Comparison of ENCODE assay signal across 21 cellular contexts in genomic region chr17:40076595-40076994, GRCh38. TPM values are rescaled to one million over a fixed set of nuclear protein-coding genes. Genes with fewer than 3 reads are reported as not detected.
DNase-seq lines count a peak whose midpoint lies in the region; ATAC-seq, FAIRE-seq and TF ChIP-seq lines count a peak whose summit lies in the region.
"Had no signal": no experiment of that assay in that cellular context is flagged by ENCODE, and none has a peak within 500 bp of the region (broad histone marks: within the 10 kb centered on the region; RNA-seq: fewer than 3 reads in every experiment).

No MANE protein-coding gene starts in this region.

- H3K9me3 ChIP-seq in heart right ventricle, result no peaks in the 10 kb centered on the region
- no peaks in the 10 kb centered on the region for H3K9me3 ChIP-seq in endodermal cell (ENCODE audit: control insufficient read depth, low read length)
- H3K9me3 ChIP-seq in neutrophil, result no peaks in the 10 kb centered on the region
- H3K9me3 ChIP-seq in uterus, result no peaks in the 10 kb centered on the region
- H3K9me3 ChIP-seq: A549, ovary had no signal

- intact Hi-C loops in heart right ventricle (cut with DNase I), result loop anchor here in 2 of 10 donors (2.0 to 5.0 kb wide), 2 partner anchors 16 to 39 kb away; no protein-coding TSS in a partner anchor
- intact Hi-C loops in Right ventricle myocardium inferior (cut with DNase I), result no loop called here
- intact Hi-C loops in uterus (cut with DNase I; ENCODE audit: low total_unique reads), result loop anchor here (10.0 kb wide), 1 partner anchor 62 kb away; the partner anchor contains the start of gene CSF3

- H3K27me3 ChIP-seq in heart right ventricle, result no peaks in the 10 kb centered on the region
- H3K27me3 ChIP-seq in endodermal cell (ENCODE audit: control insufficient read depth, insufficient read depth, low read length, poor library complexity, severe bottlenecking), result no peaks in the 10 kb centered on the region
- H3K27me3 ChIP-seq in neutrophil, result no peaks in the 10 kb centered on the region
- H3K27me3 ChIP-seq in uterus, result no peaks in the 10 kb centered on the region
- H3K27me3 ChIP-seq: ovary had no signal

- TF ChIP-seq CTCF in heart right ventricle (IDR thresholded peaks at IDR 0.05), result no peak
- no peak for TF ChIP-seq CTCF in endodermal cell (conservative IDR thresholded peaks at IDR 0.05)
- no peak for TF ChIP-seq CTCF in neutrophil (IDR thresholded peaks at IDR 0.05)
- no peak for TF ChIP-seq CTCF in uterus (IDR thresholded peaks at IDR 0.05)

- H3K27ac ChIP-seq in heart right ventricle (peak overlapping the region in 9 of 10 donors; percentile 18 to 99 (median 90)), endodermal cell (ENCODE audit: low read depth, low read length) (no peak overlapping the region), neutrophil (peak overlapping the region; percentile 79), uterus (peak overlapping the region; percentile 32 to 98)
- H3K27ac ChIP-seq: SK-N-MC had no signal

- H3K4me3 ChIP-seq in heart right ventricle (no peak overlapping the region), endodermal cell (ENCODE audit: low read length) (peak overlapping the region; percentile 23), neutrophil (ENCODE audit: low read depth in 1 of 2, low read length in 1 of 2) (no peak overlapping the region), uterus (no peak overlapping the region)
- H3K4me3 ChIP-seq: A549, ovary, SK-N-MC had no signal

- peaks cover 0 to 70% (median 29%) of the 10 kb centered on the region in 9 donors for H3K36me3 ChIP-seq in heart right ventricle
- H3K36me3 ChIP-seq in endodermal cell (ENCODE audit: control insufficient read depth, insufficient read depth, low read length), result no peaks in the 10 kb centered on the region
- peaks cover 38% of the 10 kb centered on the region for H3K36me3 ChIP-seq in neutrophil
- no peaks in the 10 kb centered on the region for H3K36me3 ChIP-seq in uterus
- H3K36me3 ChIP-seq: ovary had no signal

- H3K4me1 ChIP-seq in heart right ventricle (peaks cover 36 to 63% (median 55%) of the 10 kb centered on the region in 9 donors), endodermal cell (ENCODE audit: control insufficient read depth, insufficient read depth, low read length) (peaks cover 37% of the 10 kb centered on the region), neutrophil (ENCODE audit: control insufficient read depth in 1 of 2, insufficient read depth in 1 of 2, low read depth in 1 of 2, low read length in 1 of 2) (peaks cover 35 to 43% of the 10 kb centered on the region in 2 experiments), uterus (peaks cover 14 to 24% of the 10 kb centered on the region in 2 donors)

- H3K27me3 Mint-ChIP-seq in endodermal cell (ENCODE audit: insufficient read depth), result no peaks in the 10 kb centered on the region
- H3K27me3 Mint-ChIP-seq: CD4-positive, alpha-beta T cell had no signal

- ATAC-seq in heart right ventricle, result no peak
- no peak for ATAC-seq in Right ventricle myocardium inferior
- no peak for ATAC-seq in HG03442 (IDR thresholded peaks at IDR 0.05; ENCODE audit: unreplicated experiment)
- no peak for ATAC-seq in GM21390 (IDR thresholded peaks at IDR 0.05; ENCODE audit: unreplicated experiment)
- ATAC-seq: A549 had no signal

- 55 to 64% methylated on average over 7 of the region's 7 CpGs for WGBS in heart right ventricle, 2 donors
- WGBS in endodermal cell (ENCODE audit: insufficient coverage in 1 of 2, insufficient read length in 1 of 2), 2 experiments, result 81 to 88% methylated on average over 5 to 7 of the region's 7 CpGs

- no peak for FAIRE-seq in urothelium cell line (lab: Jason Lieb, UNC)
- FAIRE-seq: A549, endometrium had no signal

- no peak overlapping the region for H3K4me3 Mint-ChIP-seq in endodermal cell
- H3K4me3 Mint-ChIP-seq: CD4-positive, alpha-beta T cell had no signal

- peaks cover 10% of the 10 kb centered on the region for H3K36me3 Mint-ChIP-seq in endodermal cell (ENCODE audit: low read depth)

- H3K27ac Mint-ChIP-seq in endodermal cell, result peak overlapping the region; percentile 41

- TF ChIP-seq POLR2A in uterus (IDR thresholded peaks at IDR 0.05), result no peak

- H3K4me1 Mint-ChIP-seq in endodermal cell, result peaks cover 43% of the 10 kb centered on the region

- H3K9me3 Mint-ChIP-seq in endodermal cell, result no peaks in the 10 kb centered on the region
- H3K9me3 Mint-ChIP-seq: CD4-positive, alpha-beta T cell had no signal

- DNase-seq in heart right ventricle, result peak in 1 of 2 donors; percentile 4
- no peak for DNase-seq in Right ventricle myocardium inferior (ENCODE audit: missing footprints)
- no peak for DNase-seq in endodermal cell
- DNase-seq in uterus, result no peak
- DNase-seq in urothelium cell line (ENCODE audit: low spot score), result no peak
- DNase-seq: activated gamma-delta T cell treated with Interleukin-2 at 50 U/mL for 16 hours; amniotic stem cell; CD4-positive, alpha-beta T cell; DMS79; GOT3; kidney glomerular epithelial cell; NCI-H774; ovary; stimulated activated CD4-positive, alpha-beta T cell treated with anti-CD3 and anti-CD28 coated beads, Interleukin-2, amount 100 ng/mL, for 24 hours; T-helper 9 cell had no signal

- H3K9ac ChIP-seq in endodermal cell (ENCODE audit: extremely low read depth, low read length, poor library complexity, severe bottlenecking), result no peak overlapping the region

RNA-seq across cellular contexts. Expression of gene THRA, which starts 13.8 kb away (rescaled TPM):
- total RNA-seq in heart right ventricle (100 to 1,000 TPM in 1 of 10 donors, 10 to 100 TPM in 9; 59.8 to 102 (median 69.7) TPM), Right ventricle myocardium inferior (88.3 TPM), endodermal cell (10 to 100 TPM; 12.7 to 14.4 TPM), uterus (100 to 1,000 TPM in 1 of 4 donors, 10 to 100 TPM in 3; 19.7 to 124 (median 63.1) TPM)
- 10 to 100 TPM; 29.8 to 44.2 TPM for polyA plus RNA-seq in heart right ventricle
- polyA plus RNA-seq in endodermal cell (2013, experiment 1 of 2), result 16.0 TPM
- polyA plus RNA-seq in endodermal cell (2013, experiment 2 of 2), result 15.5 TPM

RNA-seq across cellular contexts. Expression of gene MED24, which starts 22.4 kb away (rescaled TPM):
- 10 to 100 TPM; 46.7 to 63.2 (median 58.4) TPM for total RNA-seq in heart right ventricle
- 10 to 100 TPM; 47.2 to 75.6 TPM for polyA plus RNA-seq in heart right ventricle
- 53.9 TPM for total RNA-seq in Right ventricle myocardium inferior
- 100 to 1,000 TPM; 106 to 124 TPM for total RNA-seq in endodermal cell
- 119 TPM for polyA plus RNA-seq in endodermal cell (2013, experiment 1 of 2)
- 101 TPM for polyA plus RNA-seq in endodermal cell (2013, experiment 2 of 2)
- total RNA-seq in uterus, result 100 to 1,000 TPM in 1 of 4 donors, 10 to 100 TPM in 3; 17.6 to 111 (median 44.7) TPM

RNA-seq across cellular contexts. Expression of gene NR1D1, which starts 23.8 kb away (rescaled TPM):
- total RNA-seq in heart right ventricle (10 to 100 TPM in 7 of 10 donors, 1 to 10 TPM in 3; 5.5 to 41.3 (median 29.9) TPM), Right ventricle myocardium inferior (24.9 TPM), endodermal cell (1 to 10 TPM; 3.0 to 4.4 TPM), uterus (10 to 100 TPM in 1 of 4 donors, 1 to 10 TPM in 3; 2.0 to 92.1 (median 4.7) TPM)
- 10 to 100 TPM in 1 of 2 donors, 1 to 10 TPM in 1; 7.1 to 24.4 TPM for polyA plus RNA-seq in heart right ventricle
- polyA plus RNA-seq in endodermal cell (2013, experiment 1 of 2), result 3.1 TPM
- 2.3 TPM for polyA plus RNA-seq in endodermal cell (2013, experiment 2 of 2)

RNA-seq across cellular contexts. Expression of gene MSL1, which starts 45.2 kb away (rescaled TPM):
- total RNA-seq in heart right ventricle (10 to 100 TPM; 26.3 to 57.4 (median 37.7) TPM), Right ventricle myocardium inferior (51.4 TPM), endodermal cell (100 to 1,000 TPM in 1 of 2 donors, 10 to 100 TPM in 1; 95.4 to 108 TPM), uterus (100 to 1,000 TPM in 1 of 4 donors, 10 to 100 TPM in 3; 51.0 to 151 (median 77.6) TPM)
- 10 to 100 TPM; 45.5 to 65.0 TPM for polyA plus RNA-seq in heart right ventricle
- polyA plus RNA-seq in endodermal cell (2013, experiment 1 of 2), result 126 TPM
- polyA plus RNA-seq in endodermal cell (2013, experiment 2 of 2), result 115 TPM
